8 cellular contexts compared by ENCODE assay signal in the genomic region with DNA sequence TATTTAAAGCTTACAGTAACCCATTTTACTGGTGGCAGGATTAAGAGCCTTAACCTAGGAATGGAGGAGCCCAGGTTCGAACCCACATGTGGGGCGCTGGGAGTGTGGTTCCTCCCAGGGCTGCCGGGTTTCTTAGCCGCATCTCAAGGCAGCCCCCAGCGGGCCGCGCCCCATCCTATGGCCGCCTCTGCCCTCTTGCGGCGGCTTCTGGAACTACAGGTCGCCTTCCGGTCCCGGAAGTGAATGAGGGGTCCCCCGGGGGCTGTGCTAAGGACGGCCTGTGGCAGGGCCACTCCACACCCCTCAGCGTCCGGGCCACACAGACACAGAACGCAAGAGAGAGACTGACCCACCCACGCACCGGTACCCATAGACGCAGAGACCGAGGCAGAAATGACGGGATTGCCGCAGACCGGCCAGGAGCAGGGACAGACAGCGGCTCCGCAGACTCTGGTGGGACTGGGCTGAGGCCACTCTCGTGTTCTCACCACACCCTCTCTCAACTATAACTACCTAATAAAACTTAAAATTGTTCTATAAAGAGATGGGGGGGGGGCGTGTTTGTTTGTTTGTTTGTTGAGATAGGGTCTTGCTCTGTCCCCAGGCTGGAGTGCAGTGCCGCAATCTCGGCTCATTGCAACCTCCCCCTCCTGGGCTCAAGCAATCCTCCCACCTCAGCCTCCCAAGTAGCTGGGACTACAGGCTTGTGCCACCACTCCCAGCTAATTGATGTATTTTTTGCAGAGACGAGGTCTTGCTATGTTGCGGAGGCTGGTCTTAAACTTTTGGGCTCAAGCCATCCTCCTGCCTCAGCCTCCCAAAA. TPM values are rescaled to one million over a fixed set of nuclear protein-coding genes. Genes with fewer than 3 reads are reported as not detected.
A peak's percentile ranks its signal among the peaks of the same experiment; 100 is the strongest.
DNase-seq lines count a peak whose midpoint lies in the region; ATAC-seq and TF ChIP-seq lines count a peak whose summit lies in the region.
"Not testable (repeated sequence)": the region's sequence is repeated elsewhere in the genome, so short reads cannot be mapped to it uniquely, and the experiment has no call there.

No MANE protein-coding gene starts in this region.

- H3K27ac Mint-ChIP-seq in T-helper 2 cell treated with Interferon-gamma antibody and Interleukin-4, amounts not matched to agents 5 μg/mL and 100 μg/mL, for 36 hours; activated naive CD8-positive, alpha-beta T cell treated with anti-CD3 and anti-CD28 coated beads, Interleukin-2, amount 10 ng/mL, durations not matched to agents 7 days and 5 days; neural progenitor cell: not testable (repeated sequence)

- H2AFZ ChIP-seq in neural progenitor cell (replicated peaks) = not testable (repeated sequence)

- not testable (repeated sequence) for H3K9ac ChIP-seq in neural progenitor cell

- not testable (repeated sequence) for H3K79me2 ChIP-seq in neural progenitor cell (ENCODE audit: low read depth)

- intact Hi-C loops in heart left ventricle (cut with DNase I) = not testable (repeated sequence)

- H3K4me3 ChIP-seq in heart left ventricle = peak overlapping the region in 8 of 12 donors; percentile 32 to 59 (median 42)
- not testable (repeated sequence) for H3K4me3 ChIP-seq in neural progenitor cell
- peak overlapping the region; percentile 72 for H3K4me3 ChIP-seq in thoracic aorta

- not testable (repeated sequence) for TF ChIP-seq POLR2A in heart left ventricle (IDR thresholded peaks at IDR 0.05)

- not testable (repeated sequence) for H3K36me3 Mint-ChIP-seq in T-helper 2 cell treated with Interferon-gamma antibody and Interleukin-4, amounts not matched to agents 5 μg/mL and 100 μg/mL, for 36 hours (ENCODE audit: low read depth); activated naive CD8-positive, alpha-beta T cell treated with anti-CD3 and anti-CD28 coated beads, Interleukin-2, amount 10 ng/mL, durations not matched to agents 7 days and 5 days; neural progenitor cell

- not testable (repeated sequence) for H3F3A ChIP-seq in neural progenitor cell (ENCODE audit: low read depth)

- not testable (repeated sequence) for H3K4me1 Mint-ChIP-seq in T-helper 2 cell treated with Interferon-gamma antibody and Interleukin-4, amounts not matched to agents 5 μg/mL and 100 μg/mL, for 36 hours (ENCODE audit: low read depth); activated naive CD8-positive, alpha-beta T cell treated with anti-CD3 and anti-CD28 coated beads, Interleukin-2, amount 10 ng/mL, durations not matched to agents 7 days and 5 days; neural progenitor cell

- not testable (repeated sequence) for H3K4me3 Mint-ChIP-seq in T-helper 2 cell treated with Interferon-gamma antibody and Interleukin-4, amounts not matched to agents 5 μg/mL and 100 μg/mL, for 36 hours; activated naive CD8-positive, alpha-beta T cell treated with anti-CD3 and anti-CD28 coated beads, Interleukin-2, amount 10 ng/mL, durations not matched to agents 7 days and 5 days; neural progenitor cell

- not testable (repeated sequence) for H3K36me3 ChIP-seq in heart left ventricle, neural progenitor cell, thoracic aorta

- H3K27me3 Mint-ChIP-seq in T-helper 2 cell treated with Interferon-gamma antibody and Interleukin-4, amounts not matched to agents 5 μg/mL and 100 μg/mL, for 36 hours (ENCODE audit: low read depth); activated naive CD8-positive, alpha-beta T cell treated with anti-CD3 and anti-CD28 coated beads, Interleukin-2, amount 10 ng/mL, durations not matched to agents 7 days and 5 days; neural progenitor cell (ENCODE audit: insufficient read depth, low read depth): not testable (repeated sequence)

- not testable (repeated sequence) for H3K27me3 ChIP-seq in heart left ventricle; neural progenitor cell; thoracic aorta (replicated peaks; ENCODE audit: insufficient read depth)

- ATAC-seq in GM18511 (IDR thresholded peaks at IDR 0.05; ENCODE audit: unreplicated experiment) (peak; percentile 90), GM21576 (IDR thresholded peaks at IDR 0.05; ENCODE audit: unreplicated experiment) (peak; percentile 56), HG03139 (IDR thresholded peaks at IDR 0.05; ENCODE audit: unreplicated experiment) (peak; percentile 82), heart left ventricle (peak; percentile 93 to 98 (median 98)), thoracic aorta (ENCODE audit: insufficient number of reproducible peaks, low FRiP score, low read depth) (peak; percentile 89)
- peak; percentile 96 for ATAC-seq in activated naive CD8-positive, alpha-beta T cell treated with anti-CD3 and anti-CD28 coated beads, Interleukin-2, amount 10 ng/mL, durations not matched to agents 7 days and 5 days (ENCODE audit: low read depth)

- H3K4me2 ChIP-seq in neural progenitor cell = peak overlapping the region; percentile 64

- DNase-seq in T-helper 2 cell treated with Interferon-gamma antibody and Interleukin-4, amounts not matched to agents 5 μg/mL and 100 μg/mL, for 36 hours (ENCODE audit: low spot score) = peak; percentile 3
- peak; percentile 71 for DNase-seq in activated naive CD8-positive, alpha-beta T cell treated with anti-CD3 and anti-CD28 coated beads, Interleukin-2, amount 10 ng/mL, durations not matched to agents 7 days and 5 days
- peak in 1 of 5 donors; percentile 22 for DNase-seq in heart left ventricle
- DNase-seq in neural progenitor cell (ENCODE audit: low spot score); thoracic aorta (ENCODE audit: low spot score): not testable (repeated sequence)

- 2% methylated on average over 11 of the region's 33 CpGs; no CpG with 5 or more reads in 3 of the 4 donors for WGBS in heart left ventricle, 4 donors

- not testable (repeated sequence) for H4K20me1 ChIP-seq in neural progenitor cell (ENCODE audit: low read depth)

- not testable (repeated sequence) for H3K9me3 Mint-ChIP-seq in T-helper 2 cell treated with Interferon-gamma antibody and Interleukin-4, amounts not matched to agents 5 μg/mL and 100 μg/mL, for 36 hours; activated naive CD8-positive, alpha-beta T cell treated with anti-CD3 and anti-CD28 coated beads, Interleukin-2, amount 10 ng/mL, durations not matched to agents 7 days and 5 days; neural progenitor cell

- peak overlapping the region in 4 of 12 donors; percentile 39 to 59 (median 47) for H3K27ac ChIP-seq in heart left ventricle
- not testable (repeated sequence) for H3K27ac ChIP-seq in neural progenitor cell
- peak overlapping the region in 1 of 2 donors; percentile 52 for H3K27ac ChIP-seq in thoracic aorta

- TF ChIP-seq CTCF in heart left ventricle (IDR thresholded peaks at IDR 0.05) = peak in 1 of 12 donors; percentile 20
- not testable (repeated sequence) for TF ChIP-seq CTCF in neural progenitor cell (IDR thresholded peaks at IDR 0.05); thoracic aorta (IDR thresholded peaks at IDR 0.05)

- not testable (repeated sequence) for H3K9me3 ChIP-seq in heart left ventricle; neural progenitor cell (ENCODE audit: low read depth); thoracic aorta

- POLR2A ChIA-PET in activated naive CD8-positive, alpha-beta T cell treated with anti-CD3 and anti-CD28 coated beads, Interleukin-2, amount 10 ng/mL, durations not matched to agents 7 days and 5 days (lab: Charles Lee) = not testable (repeated sequence)

- H3K4me1 ChIP-seq in heart left ventricle; neural progenitor cell; thoracic aorta (ENCODE audit: control insufficient read depth in 1 of 2, low read depth in 2 of 2): not testable (repeated sequence)

RNA-seq across cellular contexts. Expression of a gene that starts 40.6 kb away (rescaled TPM):
- total RNA-seq in activated naive CD8-positive, alpha-beta T cell treated with anti-CD3 and anti-CD28 coated beads, Interleukin-2, amount 10 ng/mL, durations not matched to agents 7 days and 5 days = 1 to 10 TPM; 7.1 to 7.5 TPM
- total RNA-seq in heart left ventricle = 100 to 1,000 TPM in 1 of 9 donors, 10 to 100 TPM in 8; 43.9 to 114 (median 73.9) TPM
- 10 to 100 TPM; 26.4 to 37.9 TPM for polyA plus RNA-seq in heart left ventricle
- total RNA-seq in neural progenitor cell (ENCODE audit: low replicate concordance) = 30.5 and 36.2 TPM in 2 replicates
- total RNA-seq in thoracic aorta = 10 to 100 TPM; 28.7 to 47.9 TPM
